In genomic region chr20:25038591-25039015, GRCh38 we compare ENCODE assay signal across 14 cellular contexts. TPM values are rescaled to one million over a fixed set of nuclear protein-coding genes. Genes with fewer than 3 reads are reported as not detected.
DNase-seq lines count a peak whose midpoint lies in the region; ATAC-seq and TF ChIP-seq lines count a peak whose summit lies in the region.
"Had no signal": no experiment of that assay in that cellular context is flagged by ENCODE, and none has a peak within 500 bp of the region (broad histone marks: within the 10 kb centered on the region; RNA-seq: fewer than 3 reads in every experiment).

No MANE protein-coding gene starts in this region.

- ATAC-seq in natural killer cell (no peak), HG02571 (IDR thresholded peaks at IDR 0.05; ENCODE audit: unreplicated experiment) (no peak), esophagus mucosa (no peak)
- ATAC-seq in natural killer cell treated with Interleukin-12 subunit alpha and Interleukin-12 subunit beta and Interleukin-15 and Interleukin-18, amount 100 ng/mL, for 72 hours: no peak
- ATAC-seq in effector memory CD8-positive, alpha-beta T cell (replicated peaks): no peak

- H3K9me2 ChIP-seq in hepatocyte (replicated peaks; ENCODE audit: insufficient read depth): no peaks in the 10 kb centered on the region

- TF ChIP-seq CTCF in natural killer cell (IDR thresholded peaks at IDR 0.05): no peak
- TF ChIP-seq CTCF in prostate gland (IDR thresholded peaks at IDR 0.05): no peak
- TF ChIP-seq CTCF in Caco-2 (IDR thresholded peaks at IDR 0.05; ENCODE audit: insufficient read depth in 1 of 2, low read depth in 1 of 2, low read length in 1 of 2, severe bottlenecking in 1 of 2, unreplicated experiment in 1 of 2): no peak
- no peak for TF ChIP-seq CTCF in hepatocyte (IDR thresholded peaks at IDR 0.05; ENCODE audit: poor library complexity)

- DNase-seq in natural killer cell: no peak
- DNase-seq in natural killer cell treated with Interleukin-12 subunit alpha and Interleukin-12 subunit beta and Interleukin-15 and Interleukin-18, amount 100 ng/mL, for 72 hours (ENCODE audit: low spot score): no peak
- no peak for DNase-seq in effector memory CD8-positive, alpha-beta T cell
- no peak for DNase-seq in prostate gland (ENCODE audit: low spot score)
- DNase-seq in Caco-2: no peak
- DNase-seq in hepatocyte (ENCODE audit: low spot score): no peak
- DNase-seq: GDM1; NCI-H187; stimulated activated CD4-positive, alpha-beta T cell treated with anti-CD3 and anti-CD28 coated beads, Interleukin-12 subunit alpha, Interleukin-12 subunit beta, amount 100 ng/mL, for 4 hours had no signal

- H3K27ac ChIP-seq in prostate gland (peak overlapping the region; percentile 69), hepatocyte (no peak overlapping the region)

- no peak for TF ChIP-seq POLR2A in prostate gland (IDR thresholded peaks at IDR 0.05)

- H3K27ac Mint-ChIP-seq in natural killer cell (peak overlapping the region; percentile 3 to 80), Caco-2 (ENCODE audit: unreplicated experiment) (no peak overlapping the region)
- H3K27ac Mint-ChIP-seq in natural killer cell treated with Interleukin-12 subunit alpha and Interleukin-12 subunit beta and Interleukin-15 and Interleukin-18, amount 100 ng/mL, for 72 hours: no peak overlapping the region
- H3K27ac Mint-ChIP-seq in effector memory CD8-positive, alpha-beta T cell: peak overlapping the region; percentile 84 to 92
- H3K27ac Mint-ChIP-seq: T-helper 1 cell treated with Interleukin-12 subunit alpha and Interleukin-12 subunit beta and Interleukin-4 antibody, amounts not matched to agents 30 μg/mL and 1 μg/mL, for 36 hours had no signal

- 74% methylated on average over 6 of the region's 6 CpGs for WGBS in prostate gland
- WGBS in hepatocyte (ENCODE audit: low lambda C conversion rate, missing lambda C conversion rate): 91% methylated on average over 6 of the region's 6 CpGs

- H4K20me1 ChIP-seq in hepatocyte (ENCODE audit: insufficient read depth, poor library complexity, severe bottlenecking): peaks cover 7% of the 10 kb centered on the region

- H3K9me3 ChIP-seq in prostate gland (no peaks in the 10 kb centered on the region), Caco-2 (no peaks in the 10 kb centered on the region), hepatocyte (ENCODE audit: low read depth) (no peaks in the 10 kb centered on the region)

- H3K36me3 Mint-ChIP-seq in natural killer cell (no peaks in the 10 kb centered on the region), Caco-2 (ENCODE audit: insufficient read depth, unreplicated experiment) (peaks cover 32% of the 10 kb centered on the region)
- H3K36me3 Mint-ChIP-seq in natural killer cell treated with Interleukin-12 subunit alpha and Interleukin-12 subunit beta and Interleukin-15 and Interleukin-18, amount 100 ng/mL, for 72 hours: no peaks in the 10 kb centered on the region
- peaks cover 28% of the 10 kb centered on the region for H3K36me3 Mint-ChIP-seq in effector memory CD8-positive, alpha-beta T cell (ENCODE audit: insufficient read depth)

- POLR2A ChIA-PET in Caco-2 (lab: Charles Lee): no interaction called here

- H3K4me3 Mint-ChIP-seq in natural killer cell: no peak overlapping the region
- H3K4me3 Mint-ChIP-seq in natural killer cell treated with Interleukin-12 subunit alpha and Interleukin-12 subunit beta and Interleukin-15 and Interleukin-18, amount 100 ng/mL, for 72 hours: no peak overlapping the region
- H3K4me3 Mint-ChIP-seq in effector memory CD8-positive, alpha-beta T cell: no peak overlapping the region
- H3K4me3 Mint-ChIP-seq in Caco-2 (ENCODE audit: unreplicated experiment): no peak overlapping the region
- H3K4me3 Mint-ChIP-seq: T-helper 1 cell treated with Interleukin-12 subunit alpha and Interleukin-12 subunit beta and Interleukin-4 antibody, amounts not matched to agents 30 μg/mL and 1 μg/mL, for 36 hours had no signal

- H3K4me2 ChIP-seq in hepatocyte: no peak overlapping the region

- H3K4me3 ChIP-seq in prostate gland (no peak overlapping the region), Caco-2 (ENCODE audit: low read depth, low read length) (no peak overlapping the region), hepatocyte (no peak overlapping the region)

- H3K4me1 ChIP-seq in prostate gland (replicated peaks): peaks cover 40% of the 10 kb centered on the region
- no peaks in the 10 kb centered on the region for H3K4me1 ChIP-seq in Caco-2
- peaks cover 32% of the 10 kb centered on the region for H3K4me1 ChIP-seq in hepatocyte (ENCODE audit: insufficient read depth)

- H3K9me3 Mint-ChIP-seq in natural killer cell (no peaks in the 10 kb centered on the region), Caco-2 (ENCODE audit: unreplicated experiment) (no peaks in the 10 kb centered on the region)
- no peaks in the 10 kb centered on the region for H3K9me3 Mint-ChIP-seq in natural killer cell treated with Interleukin-12 subunit alpha and Interleukin-12 subunit beta and Interleukin-15 and Interleukin-18, amount 100 ng/mL, for 72 hours
- no peaks in the 10 kb centered on the region for H3K9me3 Mint-ChIP-seq in effector memory CD8-positive, alpha-beta T cell
- H3K9me3 Mint-ChIP-seq: T-helper 1 cell treated with Interleukin-12 subunit alpha and Interleukin-12 subunit beta and Interleukin-4 antibody, amounts not matched to agents 30 μg/mL and 1 μg/mL, for 36 hours had no signal

- H3K27me3 ChIP-seq in prostate gland (replicated peaks; ENCODE audit: insufficient read depth): no peaks in the 10 kb centered on the region
- H3K27me3 ChIP-seq in Caco-2 (replicated peaks; ENCODE audit: control insufficient read depth, insufficient read depth, low read length): no peaks in the 10 kb centered on the region
- H3K27me3 ChIP-seq in hepatocyte: no peaks in the 10 kb centered on the region

- H2AFZ ChIP-seq in hepatocyte: no peak overlapping the region

- H3K79me2 ChIP-seq in hepatocyte: peaks cover 8% of the 10 kb centered on the region

- CTCF ChIA-PET in Caco-2 (lab: Charles Lee): interaction anchor here (1.6 kb wide), 1 partner anchor 208 kb away, joined by 3 read pairs; no protein-coding TSS in a partner anchor

- H3K36me3 ChIP-seq in prostate gland (no peaks in the 10 kb centered on the region), Caco-2 (ENCODE audit: control insufficient read depth, insufficient read depth, low read length) (peaks cover 3% of the 10 kb centered on the region), hepatocyte (replicated peaks; ENCODE audit: insufficient read depth, low read depth) (no peaks in the 10 kb centered on the region)

- peaks cover 56 to 71% of the 10 kb centered on the region in 2 donors for H3K4me1 Mint-ChIP-seq in natural killer cell
- H3K4me1 Mint-ChIP-seq in natural killer cell treated with Interleukin-12 subunit alpha and Interleukin-12 subunit beta and Interleukin-15 and Interleukin-18, amount 100 ng/mL, for 72 hours (ENCODE audit: low read depth in 2 of 2): peaks cover 38 to 41% of the 10 kb centered on the region in 2 donors
- peaks cover 60 to 61% of the 10 kb centered on the region in 2 donors for H3K4me1 Mint-ChIP-seq in effector memory CD8-positive, alpha-beta T cell (ENCODE audit: low read depth in 2 of 2)
- peaks cover 1% of the 10 kb centered on the region for H3K4me1 Mint-ChIP-seq in Caco-2 (ENCODE audit: low read depth, unreplicated experiment)

- intact Hi-C loops in natural killer cell (cut with micrococcal nuclease) (no loop called here), prostate gland (cut with DNase I) (no loop called here), Caco-2 (cut with micrococcal nuclease; ENCODE audit: unreplicated experiment) (no loop called here)

- no TSS peak for BruUV-seq in Caco-2 (replicated peaks; lab: Mats Ljungman, UMichigan)

- H3K27me3 Mint-ChIP-seq in natural killer cell (ENCODE audit: low read depth in 2 of 2) (no peaks in the 10 kb centered on the region), Caco-2 (ENCODE audit: insufficient read depth, unreplicated experiment) (no peaks in the 10 kb centered on the region)
- H3K27me3 Mint-ChIP-seq in natural killer cell treated with Interleukin-12 subunit alpha and Interleukin-12 subunit beta and Interleukin-15 and Interleukin-18, amount 100 ng/mL, for 72 hours: no peaks in the 10 kb centered on the region
- no peaks in the 10 kb centered on the region for H3K27me3 Mint-ChIP-seq in effector memory CD8-positive, alpha-beta T cell

RNA-seq across cellular contexts. Expression of gene ACSS1, which starts 19.3 kb away (rescaled TPM):
- 10 to 100 TPM; 46.3 to 67.4 (median 57.4) TPM for total RNA-seq in natural killer cell
- total RNA-seq in natural killer cell treated with Interleukin-12 subunit alpha and Interleukin-12 subunit beta and Interleukin-15 and Interleukin-18, amount 100 ng/mL, for 72 hours: 1 to 10 TPM; 5.8 to 7.6 TPM
- total RNA-seq in prostate gland: 100 to 1,000 TPM; 111 to 170 TPM
- 6.7 TPM for total RNA-seq in esophagus mucosa
- 81.9 and 113 TPM in 2 replicates for total RNA-seq in Caco-2 (2022)
- 20.5 and 22.2 TPM in 2 replicates for total RNA-seq in hepatocyte
- polyA plus RNA-seq in hepatocyte: 28.2 and 37.7 TPM in 2 replicates

RNA-seq across cellular contexts. Expression of gene VSX1, which starts 43.3 kb away (rescaled TPM):
- total RNA-seq in natural killer cell: not detected
- total RNA-seq in natural killer cell treated with Interleukin-12 subunit alpha and Interleukin-12 subunit beta and Interleukin-15 and Interleukin-18, amount 100 ng/mL, for 72 hours: not detected
- not detected for total RNA-seq in prostate gland
- total RNA-seq in esophagus mucosa: not detected
- not detected in 2 replicates for total RNA-seq in Caco-2 (2022)
- total RNA-seq in hepatocyte: not detected in 2 replicates
- polyA plus RNA-seq in hepatocyte: not detected in 2 replicates
- total RNA-seq: epithelial cell of proximal tubule, OCI-LY7 had no signal

RNA-seq across cellular contexts. Expression of gene APMAP, which starts 46.1 kb away (rescaled TPM):
- total RNA-seq in natural killer cell (100 to 1,000 TPM; 205 to 212 (median 207) TPM), prostate gland (10 to 100 TPM; 70.5 to 93.8 TPM), esophagus mucosa (26.1 TPM), Caco-2 (2022) (119 and 138 TPM in 2 replicates), hepatocyte (97.7 and 110 TPM in 2 replicates)
- total RNA-seq in natural killer cell treated with Interleukin-12 subunit alpha and Interleukin-12 subunit beta and Interleukin-15 and Interleukin-18, amount 100 ng/mL, for 72 hours: 100 to 1,000 TPM; 109 to 206 TPM
- 123 and 125 TPM in 2 replicates for polyA plus RNA-seq in hepatocyte

Comparison
In these comparisons a context has a peak if more than half of its experiments do, and no peak if none do; other contexts are left out.
1. H3K27ac Mint-ChIP-seq: peak in natural killer cell (2 of 2) and effector memory CD8-positive, alpha-beta T cell (2 of 2); none in natural killer cell treated with Interleukin-12 subunit alpha and Interleukin-12 subunit beta and Interleukin-15 and Interleukin-18, amount 100 ng/mL, for 72 hours (0 of 2) and Caco-2 (single experiment).